In genomic region chr5:179254638-179255271, GRCh38 we compare ENCODE assay signal across 21 cellular contexts.
DNase-seq lines count a peak whose midpoint lies in the region; ATAC-seq and TF ChIP-seq lines count a peak whose summit lies in the region.
"Had no signal": no experiment of that assay in that cellular context is flagged by ENCODE, and none has a peak within 500 bp of the region (broad histone marks: within the 10 kb centered on the region; RNA-seq: fewer than 3 reads in every experiment).

No MANE protein-coding gene starts in this region.

- H3K4me1 ChIP-seq in osteoblast (ENCODE audit: insufficient read depth, low read length) (peaks cover 17% of the 10 kb centered on the region), mesendoderm (ENCODE audit: control insufficient read depth, low read depth, low read length) (no peaks in the 10 kb centered on the region)
- H3K4me1 ChIP-seq: A549, HAP-1 had no signal

- H3K4me3 ChIP-seq in MG63 (no peak overlapping the region), osteoblast (ENCODE audit: insufficient read depth, low read length) (no peak overlapping the region), mesendoderm (ENCODE audit: low read length) (no peak overlapping the region)
- H3K4me3 ChIP-seq: A549, GM12878, HAP-1, K562 had no signal

- H3K23ac ChIP-seq in mesendoderm (ENCODE audit: low read length) = no peak overlapping the region

- no peak overlapping the region for H2AK5ac ChIP-seq in mesendoderm (ENCODE audit: low read length)

- H2BK120ac ChIP-seq in mesendoderm (ENCODE audit: low read depth, low read length) = no peak overlapping the region

- no peak overlapping the region for H2BK15ac ChIP-seq in mesendoderm (replicated peaks; ENCODE audit: low read depth)

- H3K9ac ChIP-seq in mesendoderm (ENCODE audit: low read length) = no peak overlapping the region

- no peaks in the 10 kb centered on the region for H3K79me1 ChIP-seq in mesendoderm (ENCODE audit: low read length)

- no peaks in the 10 kb centered on the region for H3K27me3 ChIP-seq in MG63
- no peaks in the 10 kb centered on the region for H3K27me3 ChIP-seq in osteoblast (ENCODE audit: insufficient read depth, low read length)
- no peaks in the 10 kb centered on the region for H3K27me3 ChIP-seq in mesendoderm (ENCODE audit: insufficient read depth, low read length, poor library complexity)

- H3K4me2 ChIP-seq in osteoblast (ENCODE audit: insufficient read depth, low read length) (no peak overlapping the region), mesendoderm (ENCODE audit: low read length) (no peak overlapping the region)
- H3K4me2 ChIP-seq: A549 had no signal

- H3K18ac ChIP-seq in mesendoderm (ENCODE audit: low read length) = no peak overlapping the region

- no peak for ATAC-seq in GM18498 (IDR thresholded peaks at IDR 0.05; ENCODE audit: unreplicated experiment)
- no peak for ATAC-seq in GM21381 (IDR thresholded peaks at IDR 0.05; ENCODE audit: unreplicated experiment)
- ATAC-seq in GM19463 (IDR thresholded peaks at IDR 0.05; ENCODE audit: unreplicated experiment) = no peak
- ATAC-seq: A549, GM12878, K562, PC-3 had no signal

- no peak overlapping the region for H4K8ac ChIP-seq in mesendoderm (ENCODE audit: low read depth, low read length)

- H4K5ac ChIP-seq in mesendoderm (ENCODE audit: low read length) = no peak overlapping the region

- TF ChIP-seq CTCF in osteoblast (IDR thresholded peaks at IDR 0.05; ENCODE audit: extremely low read depth, low read depth, low read length) = no peak

- H4K20me1 ChIP-seq in osteoblast (ENCODE audit: insufficient read depth, low read length) = peaks cover 5% of the 10 kb centered on the region

- no peak overlapping the region for H2AFZ ChIP-seq in osteoblast (ENCODE audit: low read length)

- H3K36me3 ChIP-seq in MG63 (peaks cover 72% of the 10 kb centered on the region), osteoblast (ENCODE audit: insufficient read depth, low read length) (peaks cover 16% of the 10 kb centered on the region), mesendoderm (ENCODE audit: control insufficient read depth, insufficient read depth, low read length) (no peaks in the 10 kb centered on the region)
- H3K36me3 ChIP-seq: HAP-1 had no signal

- peak; percentile 26 for DNase-seq in Ammon's horn (ENCODE audit: low spot score)
- peak; percentile 45 for DNase-seq in MG63
- peak; percentile 52 for DNase-seq in foreskin melanocyte
- peak; percentile 42 for DNase-seq in osteoblast (ENCODE audit: insufficient read length, low spot score, missing footprints)
- no peak for DNase-seq in mesendoderm
- DNase-seq: DND-41, GDM1, MV-4-11, NCI-H1417, NCI-H187 treated with DMSO at 0.1 percent for 48 hours, NCI-H2171, NCI-H510A treated with DMSO at 0.1 percent for 48 hours, NCI-H82, PC-3 had no signal

- H3K79me2 ChIP-seq in osteoblast (ENCODE audit: insufficient read depth, low read length) = peaks cover 96% of the 10 kb centered on the region
- H3K79me2 ChIP-seq in mesendoderm (ENCODE audit: control insufficient read depth, insufficient read depth, low read length) = no peaks in the 10 kb centered on the region

- H3K4ac ChIP-seq in mesendoderm (ENCODE audit: low read depth, low read length) = no peak overlapping the region

- no peak overlapping the region for H3K56ac ChIP-seq in mesendoderm (ENCODE audit: low read length)

- H3K9me3 ChIP-seq in MG63 (peaks cover under 1% of the 10 kb centered on the region; the same call in 1 of the 2 replicates), osteoblast (ENCODE audit: low read depth, low read length) (no peaks in the 10 kb centered on the region)
- H3K9me3 ChIP-seq: A549, HAP-1 had no signal

- no peak overlapping the region for H2BK5ac ChIP-seq in mesendoderm (ENCODE audit: low read length)

- H3K27ac ChIP-seq in osteoblast (ENCODE audit: low read depth, low read length) (no peak overlapping the region), mesendoderm (ENCODE audit: low read depth, low read length) (no peak overlapping the region)
- H3K27ac ChIP-seq: A549 had no signal

- 100% methylated on average over 2 of the region's 5 CpGs for WGBS in mesendoderm (ENCODE audit: extremely low coverage, insufficient coverage, low lambda C conversion rate)
